In genomic region chr20:50165687-50166554, GRCh38 we compare ENCODE assay signal across 1 cellular context.
TF ChIP-seq lines count a peak whose summit lies in the region.

No MANE protein-coding gene starts in this region.

TF ChIP-seq in HepG2, 621 proteins besides CTCF, POLR2A, EP300 and RAD21 (continued from another document and continues in another):
- no peak; the same call in 1 of the 2 replicates for TF ChIP-seq ZNF639 (CRISPR knock-in tag; conservative IDR thresholded peaks at IDR 0.05)
- TF ChIP-seq FOXK1 (CRISPR knock-in tag; IDR thresholded peaks at IDR 0.05; ENCODE audit: borderline replicate concordance, low read depth): peak; percentile 98
- TF ChIP-seq SNAPC2 (CRISPR knock-in tag; IDR thresholded peaks at IDR 0.05): peak; percentile 31; the same call in 1 of the 2 replicates
- TF ChIP-seq ZNF703 (CRISPR knock-in tag; IDR thresholded peaks at IDR 0.05; ENCODE audit: borderline replicate concordance): peak; percentile 56; the same call in 1 of the 2 replicates
- peak; percentile 91 for TF ChIP-seq ZNF317 (CRISPR knock-in tag; IDR thresholded peaks at IDR 0.05)
- TF ChIP-seq U2AF1 (optimal IDR thresholded peaks at IDR 0.05; ENCODE audit: low read depth, low read length): peak; percentile 96
- TF ChIP-seq KLF9 (CRISPR knock-in tag; IDR thresholded peaks at IDR 0.05; ENCODE audit: low read depth): peak; percentile 74; the same call in 1 of the 2 replicates
- TF ChIP-seq ZNF446 (CRISPR knock-in tag; IDR thresholded peaks at IDR 0.05): peak; percentile 95; the same call in 1 of the 2 replicates
- TF ChIP-seq MBD4 (IDR thresholded peaks at IDR 0.05; ENCODE audit: borderline replicate concordance, low read length): 0 out of 2 replicates have a peak, but pooled peaks have one; percentile 39
- peak; percentile 97 for TF ChIP-seq FOXA3 (CRISPR knock-in tag; IDR thresholded peaks at IDR 0.05)
- 0 out of 2 replicates have a peak, but pooled peaks have one; percentile 57 for TF ChIP-seq ZNF34 (CRISPR knock-in tag; IDR thresholded peaks at IDR 0.05; ENCODE audit: borderline replicate concordance)
- TF ChIP-seq ZMYM3 (CRISPR knock-in tag; IDR thresholded peaks at IDR 0.05): peak; percentile 98
- 0 out of 2 replicates have a peak, but pooled peaks have one; percentile 22 for TF ChIP-seq ZNF777 (CRISPR knock-in tag; IDR thresholded peaks at IDR 0.05)
- TF ChIP-seq ZNF383 (CRISPR knock-in tag; IDR thresholded peaks at IDR 0.05; ENCODE audit: borderline replicate concordance): no peak; the same call in 1 of the 2 replicates
- 0 out of 2 replicates have a peak, but pooled peaks have one; percentile 47 for TF ChIP-seq ZFP90 (CRISPR knock-in tag; IDR thresholded peaks at IDR 0.05; ENCODE audit: borderline replicate concordance)
- 0 out of 2 replicates have a peak, but pooled peaks have one; percentile 23 for TF ChIP-seq GPN1 (CRISPR knock-in tag; IDR thresholded peaks at IDR 0.05; ENCODE audit: borderline replicate concordance)
- TF ChIP-seq ZNF644 (CRISPR knock-in tag; IDR thresholded peaks at IDR 0.05; ENCODE audit: low read depth): no peak; the same call in none of the 2 replicates
- peak; percentile 79 to 92; a peak in 3 of 4 replicates for TF ChIP-seq HMGXB4 (CRISPR knock-in tag; IDR thresholded peaks at IDR 0.05; ENCODE audit: borderline replicate concordance in 1 of 2, low read depth in 1 of 2)
- TF ChIP-seq ZNF747 (CRISPR knock-in tag; IDR thresholded peaks at IDR 0.05; ENCODE audit: borderline replicate concordance): peak; percentile 94; the same call in 1 of the 2 replicates
- peak; percentile 96 for TF ChIP-seq FOXP4 (CRISPR knock-in tag; IDR thresholded peaks at IDR 0.05)
- peak; percentile 97 for TF ChIP-seq XRCC5 (optimal IDR thresholded peaks at IDR 0.05; ENCODE audit: low read length)
- TF ChIP-seq NCOA1 (CRISPR knock-in tag; IDR thresholded peaks at IDR 0.05): no peak; the same call in 1 of the 2 replicates
- peak; percentile 94; the same call in 1 of the 2 replicates for TF ChIP-seq ZNF337 (CRISPR knock-in tag; IDR thresholded peaks at IDR 0.05; ENCODE audit: borderline replicate concordance, low read depth)
- peak; percentile 82 for TF ChIP-seq HOMEZ (CRISPR knock-in tag; IDR thresholded peaks at IDR 0.05; ENCODE audit: low read depth)
- TF ChIP-seq PREB (CRISPR knock-in tag; IDR thresholded peaks at IDR 0.05): no peak
- TF ChIP-seq TCF7 (IDR thresholded peaks at IDR 0.05; ENCODE audit: low read depth): peak; percentile 79
- TF ChIP-seq ZFP41 (CRISPR knock-in tag; IDR thresholded peaks at IDR 0.05; ENCODE audit: borderline replicate concordance): no peak; the same call in 1 of the 2 replicates
- peak; percentile 88 for TF ChIP-seq THAP11 (CRISPR knock-in tag; IDR thresholded peaks at IDR 0.05)
- TF ChIP-seq ATF7 (IDR thresholded peaks at IDR 0.05): peak; percentile 46
- peak; percentile 91 for TF ChIP-seq ATF7 (CRISPR knock-in tag; IDR thresholded peaks at IDR 0.05)
- peak; percentile 43; the same call in 1 of the 2 replicates for TF ChIP-seq ZBTB8A (CRISPR knock-in tag; IDR thresholded peaks at IDR 0.05; ENCODE audit: borderline replicate concordance, low read depth)
- TF ChIP-seq ZNF549 (CRISPR knock-in tag; IDR thresholded peaks at IDR 0.05): no peak
- TF ChIP-seq ZNF597 (CRISPR knock-in tag; IDR thresholded peaks at IDR 0.05): no peak
- TF ChIP-seq PHF5A (CRISPR knock-in tag; IDR thresholded peaks at IDR 0.05; ENCODE audit: low read depth, unreplicated experiment): no peak
- TF ChIP-seq ZNF512 (CRISPR knock-in tag; IDR thresholded peaks at IDR 0.05): peak; percentile 74
- TF ChIP-seq ZNF280B (CRISPR knock-in tag; IDR thresholded peaks at IDR 0.05; ENCODE audit: borderline replicate concordance): peak; percentile 62; the same call in 1 of the 2 replicates
- no peak for TF ChIP-seq MZF1 (CRISPR knock-in tag; IDR thresholded peaks at IDR 0.05; ENCODE audit: borderline replicate concordance)
- no peak for TF ChIP-seq MLXIP (CRISPR knock-in tag; IDR thresholded peaks at IDR 0.05; ENCODE audit: borderline replicate concordance)
- no peak for TF ChIP-seq MTF1 (CRISPR knock-in tag; IDR thresholded peaks at IDR 0.05)
- TF ChIP-seq UBTF (CRISPR knock-in tag; IDR thresholded peaks at IDR 0.05): peak; percentile 78
- TF ChIP-seq ZNF33B (CRISPR knock-in tag; IDR thresholded peaks at IDR 0.05): peak; percentile 69; the same call in 1 of the 2 replicates
- peak; percentile 93 for TF ChIP-seq NR2F2 (IDR thresholded peaks at IDR 0.05; ENCODE audit: borderline replicate concordance, low read depth)
- no peak for TF ChIP-seq RFX1 (IDR thresholded peaks at IDR 0.05)
- TF ChIP-seq HNRNPLL (IDR thresholded peaks at IDR 0.05; ENCODE audit: low read depth, low read length, poor library complexity, severe bottlenecking): peak; percentile 45
- peak; percentile 95 for TF ChIP-seq IRF2 (CRISPR knock-in tag; IDR thresholded peaks at IDR 0.05)
- TF ChIP-seq SRF (IDR thresholded peaks at IDR 0.05; ENCODE audit: low read depth, low read length): no peak
- TF ChIP-seq ERF (CRISPR knock-in tag; IDR thresholded peaks at IDR 0.05): peak; percentile 95
